In genomic region chr4:177229331-177229730, GRCh38 we compare ENCODE assay signal across 9 cellular contexts.
A peak's percentile ranks its signal among the peaks of the same experiment; 100 is the strongest.
DNase-seq lines count a peak whose midpoint lies in the region; ATAC-seq and TF ChIP-seq lines count a peak whose summit lies in the region.
"Had no signal": no experiment of that assay in that cellular context is flagged by ENCODE, and none has a peak within 500 bp of the region (broad histone marks: within the 10 kb centered on the region; RNA-seq: fewer than 3 reads in every experiment).

No MANE protein-coding gene starts in this region.

- in situ Hi-C loops in GM13977 (cut with MboI; ENCODE audit: low pct_unique_long_range_greater_than_20kb, low sequenced_read_pairs, unreplicated experiment) = no loop called here
- in situ Hi-C loops in gastrocnemius medialis (cut with MboI; ENCODE audit: low sequenced_read_pairs in 4 of 4) = no loop called here

- no peaks in the 10 kb centered on the region for H3F3A ChIP-seq in PC-3 (ENCODE audit: low read length, unreplicated experiment)

- H3K27ac ChIP-seq in PC-3 (ENCODE audit: low read length) = no peak overlapping the region
- H3K27ac ChIP-seq in gastrocnemius medialis = no peak overlapping the region
- H3K27ac ChIP-seq in endodermal cell (ENCODE audit: low read depth, low read length) = no peak overlapping the region
- H3K27ac ChIP-seq: HL-60 had no signal

- POLR2A ChIA-PET in PC-3 (lab: Charles Lee; ENCODE audit: unreplicated experiment) = no interaction called here

- peak overlapping the region; percentile 43 for H3K4me3 ChIP-seq in PC-3 (ENCODE audit: low read length)
- peak overlapping the region; percentile 8 to 46 (median 18) for H3K4me3 ChIP-seq in gastrocnemius medialis
- H3K4me3 ChIP-seq in endodermal cell (ENCODE audit: low read length) = no peak overlapping the region

- no peak for TF ChIP-seq CTCF in GM13977 (IDR thresholded peaks at IDR 0.05; ENCODE audit: extremely low read depth, insufficient read depth, missing control alignments)
- no peak for TF ChIP-seq CTCF in PC-3 (conservative IDR thresholded peaks at IDR 0.05; ENCODE audit: low read depth, low read length)
- TF ChIP-seq CTCF in gastrocnemius medialis (IDR thresholded peaks at IDR 0.05 in 4 of 5, conservative IDR thresholded peaks at IDR 0.05 in 1 of 5) = no peak
- TF ChIP-seq CTCF in endodermal cell (conservative IDR thresholded peaks at IDR 0.05) = no peak

- DNase-seq in GM13977 (ENCODE audit: low spot score) (peak; percentile 18), PC-3 (no peak), gastrocnemius medialis (no peak), NK-92 (lab: John Stamatoyannopoulos, UW; ENCODE audit: unreplicated experiment) (no peak), DMS79 treated with DMSO at 0.1 percent for 48 hours (lab: John Stamatoyannopoulos, UW) (no peak), endodermal cell (no peak)
- no peak for DNase-seq in effector memory CD8-positive, alpha-beta T cell
- DNase-seq in activated CD4-positive, alpha-beta T cell treated with anti-CD3 and anti-CD28 coated beads for 1 hour = no peak

- H3K4me3 Mint-ChIP-seq in effector memory CD8-positive, alpha-beta T cell = peak overlapping the region; percentile 30 to 63
- no peak overlapping the region for H3K4me3 Mint-ChIP-seq in endodermal cell

- H3K36me3 Mint-ChIP-seq in effector memory CD8-positive, alpha-beta T cell (ENCODE audit: insufficient read depth) = no peaks in the 10 kb centered on the region
- no peaks in the 10 kb centered on the region for H3K36me3 Mint-ChIP-seq in endodermal cell (ENCODE audit: low read depth)

- no peaks in the 10 kb centered on the region for H3K9me2 ChIP-seq in PC-3 (replicated peaks; ENCODE audit: low read length)

- H3K27ac Mint-ChIP-seq in effector memory CD8-positive, alpha-beta T cell = peak overlapping the region in 1 of 2 donors; percentile 47
- H3K27ac Mint-ChIP-seq in endodermal cell = no peak overlapping the region

- ATAC-seq in PC-3 = no peak
- ATAC-seq in effector memory CD8-positive, alpha-beta T cell (replicated peaks) = no peak
- no peak for ATAC-seq in gastrocnemius medialis

- H3K27me3 ChIP-seq in PC-3 (ENCODE audit: low read length) = no peaks in the 10 kb centered on the region
- H3K27me3 ChIP-seq in gastrocnemius medialis = no peaks in the 10 kb centered on the region
- H3K27me3 ChIP-seq in endodermal cell (ENCODE audit: control insufficient read depth, insufficient read depth, low read length, poor library complexity, severe bottlenecking) = no peaks in the 10 kb centered on the region

- H3K9me3 ChIP-seq in PC-3 (ENCODE audit: low read length) (no peaks in the 10 kb centered on the region), gastrocnemius medialis (no peaks in the 10 kb centered on the region), endodermal cell (ENCODE audit: control insufficient read depth, low read length) (no peaks in the 10 kb centered on the region)

- H3K79me2 ChIP-seq in PC-3 (ENCODE audit: low read length) = no peaks in the 10 kb centered on the region

- H3K27me3 Mint-ChIP-seq in effector memory CD8-positive, alpha-beta T cell = no peaks in the 10 kb centered on the region
- H3K27me3 Mint-ChIP-seq in endodermal cell (ENCODE audit: insufficient read depth) = no peaks in the 10 kb centered on the region

- peaks cover 2 to 4% of the 10 kb centered on the region in 2 donors for H3K4me1 Mint-ChIP-seq in effector memory CD8-positive, alpha-beta T cell (ENCODE audit: low read depth in 2 of 2)
- H3K4me1 Mint-ChIP-seq in endodermal cell = peaks cover 3% of the 10 kb centered on the region

- H4K20me1 ChIP-seq in PC-3 (ENCODE audit: low read length) = no peaks in the 10 kb centered on the region

- CTCF ChIA-PET in PC-3 (lab: Charles Lee) = no interaction called here

- no TSS peak for BruUV-seq in PC-3 (replicated peaks; lab: Mats Ljungman, UMichigan)

- H2AFZ ChIP-seq in PC-3 (ENCODE audit: low read length) = peak overlapping the region; percentile 72

- H3K36me3 ChIP-seq in PC-3 (ENCODE audit: low read depth, low read length) (no peaks in the 10 kb centered on the region), gastrocnemius medialis (no peaks in the 10 kb centered on the region), endodermal cell (ENCODE audit: control insufficient read depth, insufficient read depth, low read length) (no peaks in the 10 kb centered on the region)

- H3K4me2 ChIP-seq in PC-3 (ENCODE audit: low read length) = peak overlapping the region; percentile 77

- WGBS in endodermal cell (ENCODE audit: insufficient coverage in 1 of 2, insufficient read length in 1 of 2), 2 experiments = 59 to 72% methylated on average over 3 to 5 of the region's 7 CpGs

- H3K9ac ChIP-seq in PC-3 (ENCODE audit: low read length) = no peak overlapping the region
- H3K9ac ChIP-seq in endodermal cell (ENCODE audit: extremely low read depth, low read length, poor library complexity, severe bottlenecking) = no peak overlapping the region

- intact Hi-C loops in PC-3 (cut with micrococcal nuclease) = no loop called here
- intact Hi-C loops in gastrocnemius medialis (cut with DNase I; ENCODE audit: low total_unique reads) = no loop called here

- H3K9me3 Mint-ChIP-seq in effector memory CD8-positive, alpha-beta T cell = no peaks in the 10 kb centered on the region
- H3K9me3 Mint-ChIP-seq in endodermal cell = peaks cover 2% of the 10 kb centered on the region

- TF ChIP-seq POLR2A in gastrocnemius medialis (IDR thresholded peaks at IDR 0.05) = no peak

- H3K4me1 ChIP-seq in PC-3 (ENCODE audit: insufficient read depth, low read length) (no peaks in the 10 kb centered on the region), gastrocnemius medialis (no peaks in the 10 kb centered on the region), endodermal cell (ENCODE audit: control insufficient read depth, insufficient read depth, low read length) (no peaks in the 10 kb centered on the region)
